In genomic region chr6:147205690-147206600, GRCh38 we compare ENCODE assay signal across 8 cellular contexts. TPM values are rescaled to one million over a fixed set of nuclear protein-coding genes. Genes with fewer than 3 reads are reported as not detected.
A peak's percentile ranks its signal among the peaks of the same experiment; 100 is the strongest.
DNase-seq lines count a peak whose midpoint lies in the region; ATAC-seq and TF ChIP-seq lines count a peak whose summit lies in the region.

No MANE protein-coding gene starts in this region.

- H3K36me3 Mint-ChIP-seq in activated B cell treated with CpG ODN at 0.5 μM for 24 hours (ENCODE audit: low read depth), result peaks cover 14% of the 10 kb centered on the region

- H3K9me3 ChIP-seq in BLaER1 treated with 17β-estradiol and CSF1 and Interleukin-3, amounts not matched to agents 10 nM and 100 nM (replicated peaks in 1 of 11), result no peaks in the 10 kb centered on the region
- no peaks in the 10 kb centered on the region for H3K9me3 ChIP-seq in iPS-18a (ENCODE audit: control insufficient read depth, low read depth, low read length)

- peaks cover 31% of the 10 kb centered on the region for H3K4me1 Mint-ChIP-seq in activated B cell treated with CpG ODN at 0.5 μM for 24 hours

- no peak for DNase-seq in HL-60 (ENCODE audit: low read depth in 1 of 2, low spot score in 1 of 2)
- no peak for DNase-seq in activated B cell treated with CpG ODN at 0.5 μM for 24 hours
- DNase-seq in superior temporal gyrus (ENCODE audit: extremely low spot score), result peak; percentile 63
- no peak for DNase-seq in activated CD4-positive, alpha-beta T cell treated with anti-CD3 and anti-CD28 coated beads for 4 hours
- DNase-seq in foreskin keratinocyte, result no peak

- peak overlapping the region; percentile 85 to 98 (median 92); a peak in 21 of 22 replicates for H3K4me2 ChIP-seq in BLaER1 treated with 17β-estradiol and CSF1 and Interleukin-3, amounts not matched to agents 10 nM and 100 nM

- peaks cover 7 to 26% (median 20%) of the 10 kb centered on the region in 10 experiments; a peak in 19 of 20 replicates for H3K4me1 ChIP-seq in BLaER1 treated with 17β-estradiol and CSF1 and Interleukin-3, amounts not matched to agents 10 nM and 100 nM
- H3K4me1 ChIP-seq in iPS-18a (ENCODE audit: control insufficient read depth, low read depth, low read length) (peaks cover 11% of the 10 kb centered on the region), foreskin keratinocyte (peaks cover 25% of the 10 kb centered on the region)

- peaks cover 0 to 3% (median 0%) of the 10 kb centered on the region in 11 experiments; a peak in 1 of 22 replicates for H3K36me3 ChIP-seq in BLaER1 treated with 17β-estradiol and CSF1 and Interleukin-3, amounts not matched to agents 10 nM and 100 nM
- no peaks in the 10 kb centered on the region for H3K36me3 ChIP-seq in iPS-18a (ENCODE audit: control insufficient read depth, low read depth, low read length)

- no peaks in the 10 kb centered on the region for H3K9me3 Mint-ChIP-seq in activated B cell treated with CpG ODN at 0.5 μM for 24 hours

- no peak overlapping the region for H3K27ac Mint-ChIP-seq in activated B cell treated with CpG ODN at 0.5 μM for 24 hours

- POLR2A ChIA-PET in activated B cell treated with CpG ODN at 0.5 μM for 24 hours (lab: Charles Lee), result no interaction called here

- TF ChIP-seq CTCF in HL-60 (IDR thresholded peaks at IDR 0.05; ENCODE audit: insufficient read depth, low read length) (no peak), activated B cell treated with CpG ODN at 0.5 μM for 24 hours (IDR thresholded peaks at IDR 0.05) (no peak), foreskin keratinocyte (conservative IDR thresholded peaks at IDR 0.05) (no peak)

- peaks cover 0 to 30% (median 11%) of the 10 kb centered on the region in 11 experiments; a peak in 10 of 22 replicates for H4K20me1 ChIP-seq in BLaER1 treated with 17β-estradiol and CSF1 and Interleukin-3, amounts not matched to agents 10 nM and 100 nM

- CTCF ChIA-PET in activated B cell treated with CpG ODN at 0.5 μM for 24 hours (lab: Charles Lee), result no interaction called here

- ATAC-seq in activated B cell treated with CpG ODN at 0.5 μM for 24 hours (ENCODE audit: low read depth) (no peak), HG02870 (IDR thresholded peaks at IDR 0.05; ENCODE audit: unreplicated experiment) (no peak), foreskin keratinocyte (no peak)

- intact Hi-C loops in activated B cell treated with CpG ODN at 0.5 μM for 24 hours (cut with micrococcal nuclease), result loop anchor here (10.0 kb wide), 1 partner anchor 1391 kb away; the partner anchor contains the start of gene FBXO30

- H3K4me3 Mint-ChIP-seq in activated B cell treated with CpG ODN at 0.5 μM for 24 hours, result peak overlapping the region; percentile 42

- H3K9ac ChIP-seq in BLaER1 treated with 17β-estradiol and CSF1 and Interleukin-3, amounts not matched to agents 10 nM and 100 nM, result peak overlapping the region in 1 of 11 experiments; percentile 36; a peak in 1 of 22 replicates
- no peak overlapping the region for H3K9ac ChIP-seq in iPS-18a (ENCODE audit: low read length)

- peak overlapping the region in 1 of 10 experiments; percentile 96; a peak in 6 of 20 replicates for H3K4me3 ChIP-seq in BLaER1 treated with 17β-estradiol and CSF1 and Interleukin-3, amounts not matched to agents 10 nM and 100 nM
- H3K4me3 ChIP-seq in HL-60 (replicated peaks; ENCODE audit: insufficient read depth, low read length) (peak overlapping the region; percentile 92), iPS-18a (ENCODE audit: low read length) (peak overlapping the region; percentile 87)

- no peaks in the 10 kb centered on the region for H3K27me3 Mint-ChIP-seq in activated B cell treated with CpG ODN at 0.5 μM for 24 hours

- no peaks in the 10 kb centered on the region for H3K27me3 ChIP-seq in BLaER1 treated with 17β-estradiol and CSF1 and Interleukin-3, amounts not matched to agents 10 nM and 100 nM
- H3K27me3 ChIP-seq in HL-60 (ENCODE audit: insufficient read depth, poor library complexity, severe bottlenecking) (no peaks in the 10 kb centered on the region), iPS-18a (ENCODE audit: control insufficient read depth, insufficient read depth, low read length) (peaks cover 14% of the 10 kb centered on the region), foreskin keratinocyte (no peaks in the 10 kb centered on the region)

- no peak overlapping the region for H3K27ac ChIP-seq in BLaER1 treated with 17β-estradiol and CSF1 and Interleukin-3, amounts not matched to agents 10 nM and 100 nM
- H3K27ac ChIP-seq in HL-60 (replicated peaks) (peak overlapping the region; percentile 89), iPS-18a (ENCODE audit: low read length) (no peak overlapping the region), foreskin keratinocyte (no peak overlapping the region)

RNA-seq across cellular contexts. Expression of gene STXBP5, which starts 1.7 kb away (rescaled TPM):
- total RNA-seq in activated B cell treated with CpG ODN at 0.5 μM for 24 hours (19.5 and 22.3 TPM in 2 replicates), foreskin keratinocyte (20.3 and 22.8 TPM in 2 replicates)
- 2.5 and 3.6 TPM in 2 replicates for polyA plus RNA-seq in foreskin keratinocyte
